Comparison of ENCODE assay signal across 1 cellular context in the genomic region with DNA sequence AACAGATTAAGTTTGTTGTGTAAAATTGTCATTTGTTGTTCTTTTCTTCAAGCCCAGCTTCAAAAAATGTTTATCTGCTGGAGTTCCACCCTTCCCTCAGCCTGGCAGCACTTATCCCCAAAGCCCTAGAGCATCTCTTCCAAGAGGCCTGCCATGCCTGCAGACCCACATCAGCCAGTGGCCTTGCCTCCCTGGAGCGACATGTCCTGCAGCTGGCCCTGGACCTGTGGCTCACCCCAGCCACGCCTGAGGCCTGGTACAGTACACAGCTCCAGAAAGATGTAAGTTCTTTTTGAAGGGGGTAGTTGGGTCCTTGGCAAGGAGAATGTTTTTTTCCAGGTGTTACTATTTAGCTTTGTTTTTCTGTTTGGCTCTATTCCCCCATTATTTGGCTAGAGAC.
TF ChIP-seq lines count a peak whose summit lies in the region.

No MANE protein-coding gene starts in this region.

TF ChIP-seq in K562, 482 proteins besides CTCF, POLR2A, EP300 and RAD21 (continued from another document):
- TF ChIP-seq HMG20A (CRISPR knock-in tag; conservative IDR thresholded peaks at IDR 0.05) (no peak), ZKSCAN8 (CRISPR knock-in tag; IDR thresholded peaks at IDR 0.05) (no peak), ZNF395 (CRISPR knock-in tag; IDR thresholded peaks at IDR 0.05) (no peak), PHF8 (IDR thresholded peaks at IDR 0.05; ENCODE audit: borderline replicate concordance, low read length) (no peak), IRF2 (CRISPR knock-in tag; IDR thresholded peaks at IDR 0.05) (no peak), SIRT6 (IDR thresholded peaks at IDR 0.05; ENCODE audit: low read depth, low read length) (no peak)
